8 cellular contexts compared by ENCODE assay signal in the genomic region with DNA sequence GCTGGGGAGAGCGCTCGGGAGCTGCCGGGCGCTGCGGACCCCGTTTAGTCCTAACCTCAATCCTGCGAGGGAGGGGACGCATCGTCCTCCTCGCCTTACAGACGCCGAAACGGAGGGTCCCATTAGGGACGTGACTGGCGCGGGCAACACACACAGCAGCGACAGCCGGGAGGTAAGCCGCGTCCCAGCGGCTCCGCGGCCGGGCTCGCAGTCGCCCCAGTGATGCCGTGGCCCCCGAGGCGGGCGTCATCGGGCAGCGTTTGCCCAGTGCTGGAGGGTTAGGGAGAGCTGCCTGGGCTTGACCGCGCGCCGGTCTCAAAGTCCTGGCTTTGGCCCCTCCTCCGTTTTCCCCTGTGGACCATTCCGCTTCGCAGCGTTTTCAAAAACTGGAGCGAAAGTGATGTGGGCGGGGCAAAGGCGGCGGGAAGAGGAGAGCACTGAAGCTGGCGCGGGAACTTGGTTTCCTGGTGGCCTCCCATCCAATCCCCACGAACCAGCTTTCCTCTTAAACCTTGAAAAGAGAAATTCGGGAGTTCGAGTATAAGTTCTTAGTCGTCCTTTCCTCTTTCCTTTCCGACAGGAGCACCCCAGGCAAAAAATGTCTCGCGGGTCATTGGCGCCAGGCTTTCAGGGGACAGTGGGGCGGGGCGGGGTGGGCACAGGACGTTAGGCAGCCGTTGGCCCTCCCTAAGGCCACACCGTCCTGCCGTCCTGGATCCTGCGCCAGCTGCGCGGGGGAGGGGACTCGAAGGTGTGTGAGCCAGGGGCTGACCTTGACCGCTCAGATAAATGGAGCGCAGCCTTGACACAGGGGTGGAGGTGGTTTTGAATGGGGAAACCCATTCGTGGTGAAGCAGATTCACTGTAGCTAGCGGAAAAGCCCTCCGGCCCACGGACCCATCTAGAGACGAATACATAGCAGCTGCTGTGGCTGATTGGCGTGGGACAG. TPM values are rescaled to one million over a fixed set of nuclear protein-coding genes. Genes with fewer than 3 reads are reported as not detected.
DNase-seq lines count a peak whose midpoint lies in the region; ATAC-seq and TF ChIP-seq lines count a peak whose summit lies in the region.

No MANE protein-coding gene starts in this region.

- TF ChIP-seq POLR2A in GM15510 (IDR thresholded peaks at IDR 0.05; ENCODE audit: borderline replicate concordance, extremely low read depth, insufficient read length): peak; percentile 78

- peaks cover 6% of the 10 kb centered on the region for H3K27me3 ChIP-seq in right cardiac atrium (ENCODE audit: control insufficient read depth, insufficient read depth)

- no peaks in the 10 kb centered on the region for H3K9me3 ChIP-seq in right cardiac atrium (ENCODE audit: control insufficient read depth, low read length)

- no peak overlapping the region for H3K27ac ChIP-seq in right cardiac atrium (ENCODE audit: low read length)

- no peak for TF ChIP-seq CTCF in progenitor cell of endocrine pancreas (IDR thresholded peaks at IDR 0.05; ENCODE audit: unreplicated experiment)

- ATAC-seq in HG02759 (IDR thresholded peaks at IDR 0.05; ENCODE audit: unreplicated experiment) (peak; percentile 60), right cardiac atrium (peak; percentile 94 to 95)

- H3K4me1 Mint-ChIP-seq in progenitor cell of endocrine pancreas (ENCODE audit: low read depth): peaks cover 9% of the 10 kb centered on the region

- H3K4me1 ChIP-seq in right cardiac atrium (ENCODE audit: control insufficient read depth, insufficient read depth, low read length): peaks cover 2% of the 10 kb centered on the region

- peak overlapping the region; percentile 72 for H3K4me3 ChIP-seq in right cardiac atrium (ENCODE audit: low read length)

- DNase-seq in NCI-H1092 treated with DMSO at 0.1 percent for 48 hours (lab: John Stamatoyannopoulos, UW) (peak; percentile 79), SKM-1 treated with dmso at 0.1 percent for 144 hours (lab: John Stamatoyannopoulos, UW; ENCODE audit: unreplicated experiment) (peak; percentile 86), anterior cingulate cortex (lab: John Stamatoyannopoulos, UW) (peak in 56 of 58 donors; percentile 3 to 84 (median 62)), right cardiac atrium (peak; percentile 80 to 92 (median 90)), progenitor cell of endocrine pancreas (ENCODE audit: low spot score, unreplicated experiment) (peak; percentile 71)
- DNase-seq in effector CD4-positive, alpha-beta T cell: no peak

- H3K27me3 Mint-ChIP-seq in progenitor cell of endocrine pancreas: no peaks in the 10 kb centered on the region

- peak overlapping the region; percentile 84 for H3K4me3 Mint-ChIP-seq in progenitor cell of endocrine pancreas (ENCODE audit: low read depth)

- H3K27ac Mint-ChIP-seq in progenitor cell of endocrine pancreas: peak overlapping the region; percentile 89

- peaks cover 7% of the 10 kb centered on the region for H3K9me3 Mint-ChIP-seq in progenitor cell of endocrine pancreas (ENCODE audit: low read depth)

- intact Hi-C loops in right cardiac atrium (cut with DNase I): no loop called here

- H3K36me3 Mint-ChIP-seq in progenitor cell of endocrine pancreas (ENCODE audit: insufficient read depth): peaks cover 24% of the 10 kb centered on the region

- 2% methylated on average over 72 of the region's 72 CpGs for WGBS in right cardiac atrium

RNA-seq across cellular contexts. Expression of a gene that starts 0.8 kb away (rescaled TPM):
- total RNA-seq in right cardiac atrium: 1 to 10 TPM; 1.5 to 6.6 (median 3.1) TPM
- 1.4 TPM for polyA plus RNA-seq in right cardiac atrium
- total RNA-seq in progenitor cell of endocrine pancreas: 67.4 and 81.6 TPM in 2 replicates

RNA-seq across cellular contexts. Expression of a gene that starts 54.2 kb away (rescaled TPM):
- total RNA-seq in right cardiac atrium: 10 to 100 TPM; 38.7 to 59.8 (median 48.7) TPM
- 38.9 TPM for polyA plus RNA-seq in right cardiac atrium
- total RNA-seq in progenitor cell of endocrine pancreas: 69.8 and 70.8 TPM in 2 replicates
